In the genomic region with DNA sequence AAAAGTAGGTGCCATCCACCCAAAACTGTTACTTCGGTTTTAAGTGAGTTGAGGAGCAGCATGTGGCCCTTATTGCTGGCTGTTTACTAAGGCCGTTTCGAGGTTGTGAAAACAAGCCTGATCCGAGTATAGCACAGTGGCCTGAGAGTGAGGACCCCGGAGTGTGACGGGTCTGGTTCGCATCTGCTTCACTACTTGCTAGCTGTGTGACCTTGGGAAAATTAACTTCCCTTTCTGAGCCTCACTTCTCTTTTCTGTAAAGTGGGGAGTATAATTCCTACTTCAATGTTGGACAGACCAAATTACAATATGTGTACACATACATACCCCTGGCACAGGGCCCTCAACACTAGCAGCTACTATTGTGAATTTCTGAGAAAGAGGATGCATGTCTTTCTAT, we compare ENCODE assay signal across 1 cellular context.
TF ChIP-seq lines count a peak whose summit lies in the region.

No MANE protein-coding gene starts in this region.

TF ChIP-seq in GM12878, 131 proteins besides CTCF, POLR2A, EP300 and RAD21:
- TF ChIP-seq CHD1 (IDR thresholded peaks at IDR 0.05; ENCODE audit: low read depth, low read length) (no peak), SMARCA5 (IDR thresholded peaks at IDR 0.05) (peak; percentile 46; the same call in 1 of the 2 replicates)
